In genomic region chr7:50791921-50792341, GRCh38 we compare ENCODE assay signal across 8 cellular contexts. TPM values are rescaled to one million over a fixed set of nuclear protein-coding genes. Genes with fewer than 3 reads are reported as not detected.
DNase-seq lines count a peak whose midpoint lies in the region; ATAC-seq, FAIRE-seq and TF ChIP-seq lines count a peak whose summit lies in the region.

No MANE protein-coding gene starts in this region.

- TF ChIP-seq CTCF in heart left ventricle (IDR thresholded peaks at IDR 0.05) (no peak), K562 (IDR thresholded peaks at IDR 0.05 in 2 of 3, conservative IDR thresholded peaks at IDR 0.05 in 1 of 3; ENCODE audit: insufficient read depth in 2 of 3, low read depth in 1 of 3, low read length in 3 of 3) (no peak; a peak in 1 of 6 replicates), lower leg skin (IDR thresholded peaks at IDR 0.05) (no peak), uterus (IDR thresholded peaks at IDR 0.05) (no peak)

- WGBS in heart left ventricle, 4 donors: 16 to 28% (median 25%) methylated on average over 10 of the region's 10 CpGs
- 0% methylated on average over 9 of the region's 10 CpGs for WGBS in K562 (ENCODE audit: insufficient coverage, low coverage, missing lambda C conversion rate)
- WGBS in lower leg skin, 2 donors: 17 to 27% methylated on average over 10 of the region's 10 CpGs

- peak overlapping the region; percentile 36 to 94 (median 68) for H3K4me3 ChIP-seq in heart left ventricle
- H3K4me3 ChIP-seq in K562: peak overlapping the region; percentile 69
- peak overlapping the region; percentile 55 for H3K4me3 ChIP-seq in lower leg skin (ENCODE audit: low read depth, poor library complexity, severe bottlenecking)
- H3K4me3 ChIP-seq in uterus: peak overlapping the region; percentile 41 to 55

- H3K9me3 ChIP-seq in heart left ventricle: peaks cover 0 to 4% (median 0%) of the 10 kb centered on the region in 12 donors
- no peaks in the 10 kb centered on the region for H3K9me3 ChIP-seq in K562 (replicated peaks; ENCODE audit: control insufficient read depth, insufficient read depth, low read depth, low read length)
- no peaks in the 10 kb centered on the region for H3K9me3 ChIP-seq in uterus

- intact Hi-C loops in heart left ventricle (cut with DNase I): loop anchor here in 6 of 10 donors (2.0 to 10.0 kb wide), 8 partner anchors 165 to 353 kb away; no protein-coding TSS in a partner anchor
- intact Hi-C loops in left ventricle myocardium superior (cut with micrococcal nuclease): no loop called here
- intact Hi-C loops in K562 (cut with micrococcal nuclease): loop anchor here (2.0 to 5.0 kb wide), 2 partner anchors 65 to 95 kb away; no protein-coding TSS in a partner anchor
- intact Hi-C loops in lower leg skin (cut with DNase I; ENCODE audit: low total_unique reads): no loop called here
- intact Hi-C loops in uterus (cut with DNase I; ENCODE audit: low total_unique reads): no loop called here

- in situ Hi-C loops in K562 (cut with MboI): no loop called here

- BruUV-seq in K562 (replicated peaks; lab: Mats Ljungman, UMichigan): TSS peak; percentile 59

- H3K9ac ChIP-seq in K562 (ENCODE audit: insufficient read depth in 1 of 2, low read depth in 2 of 2, low read length in 2 of 2): peak overlapping the region; percentile 91 to 93

- H3K4me2 ChIP-seq in K562 (ENCODE audit: insufficient read depth, low read length): peak overlapping the region; percentile 84

- H3K36me3 ChIP-seq in heart left ventricle (no peaks in the 10 kb centered on the region), K562 (ENCODE audit: control insufficient read depth, insufficient read depth, low read length) (peaks cover 5% of the 10 kb centered on the region; the same call in 1 of the 3 replicates), uterus (no peaks in the 10 kb centered on the region)

- ATAC-seq in heart left ventricle (no peak), left ventricle myocardium superior (no peak), K562 (no peak)

- POLR2A ChIA-PET in K562 (lab: Yijun Ruan, JAX): interaction anchor here (0.8 to 2.6 kb wide), 2 partner anchors 9 to 24 kb away, joined by 3 to 12 read pairs; no protein-coding TSS in a partner anchor

- FAIRE-seq in K562 (lab: Jason Lieb, UNC): no peak

- TF ChIP-seq EP300 in K562 (IDR thresholded peaks at IDR 0.05; ENCODE audit: low read length): no peak

- H3K4me1 ChIP-seq in heart left ventricle: peaks cover 3 to 48% (median 27%) of the 10 kb centered on the region in 12 donors
- peaks cover 20 to 30% of the 10 kb centered on the region in 2 experiments; a peak in 4 of 5 replicates for H3K4me1 ChIP-seq in K562 (replicated peaks in 1 of 2; ENCODE audit: control insufficient read depth in 2 of 2, insufficient read depth in 2 of 2, low read length in 2 of 2)
- H3K4me1 ChIP-seq in uterus: no peaks in the 10 kb centered on the region

- peaks cover 5% of the 10 kb centered on the region for H3K9me1 ChIP-seq in K562 (ENCODE audit: control insufficient read depth, insufficient read depth, low read length)

- H3K27ac ChIP-seq in heart left ventricle: peak overlapping the region in 11 of 12 donors; percentile 51 to 91 (median 82)
- H3K27ac ChIP-seq in K562 (ENCODE audit: extremely low read depth, low read depth, low read length): peak overlapping the region; percentile 84
- peak overlapping the region; percentile 82 to 83 for H3K27ac ChIP-seq in uterus

- H3K79me2 ChIP-seq in K562 (ENCODE audit: control insufficient read depth, insufficient read depth, low read length): peaks cover 59% of the 10 kb centered on the region

- CTCF ChIA-PET in K562 (lab: Yijun Ruan, JAX; ENCODE audit: low intra/inter-chr PET ratio): no interaction called here

- DNase-seq in heart left ventricle (no peak), left ventricle myocardium superior (no peak), K562 (ENCODE audit: extremely low read depth in 1 of 4, low spot score in 3 of 4) (peak in 2 of 4 experiments; percentile 19 to 28), lower leg skin (ENCODE audit: low spot score in 2 of 2) (no peak), uterus (peak in 1 of 2 donors; percentile 34), globus pallidus (ENCODE audit: low spot score) (no peak), NCI-H187 (lab: John Stamatoyannopoulos, UW) (no peak), pons (ENCODE audit: low spot score) (no peak)

- no peaks in the 10 kb centered on the region for H3K27me3 ChIP-seq in heart left ventricle
- no peaks in the 10 kb centered on the region; a peak in 1 of 5 replicates for H3K27me3 ChIP-seq in K562 (ENCODE audit: control insufficient read depth in 2 of 2, insufficient read depth in 2 of 2, low read length in 2 of 2)
- H3K27me3 ChIP-seq in uterus: no peaks in the 10 kb centered on the region

- TF ChIP-seq POLR2A in heart left ventricle (IDR thresholded peaks at IDR 0.05) (no peak), K562 (conservative IDR thresholded peaks at IDR 0.05) (no peak), lower leg skin (IDR thresholded peaks at IDR 0.05) (no peak), uterus (IDR thresholded peaks at IDR 0.05) (no peak)

- peak overlapping the region; percentile 57 for H2AFZ ChIP-seq in K562 (ENCODE audit: low read depth, low read length)

- no peak for TF ChIP-seq RAD21 in K562 (CRISPR knock-in tag; conservative IDR thresholded peaks at IDR 0.05 in 1 of 2, IDR thresholded peaks at IDR 0.05 in 1 of 2)

- peaks cover 19% of the 10 kb centered on the region for H4K20me1 ChIP-seq in K562 (replicated peaks; ENCODE audit: control insufficient read depth, insufficient read depth, low read length)

TF ChIP-seq in K562, 482 proteins besides CTCF, POLR2A, EP300 and RAD21 (continues in another document):
- TF ChIP-seq HDAC2 (IDR thresholded peaks at IDR 0.05) (no peak), CCAR2 (IDR thresholded peaks at IDR 0.05; ENCODE audit: low read depth, low read length) (no peak), ZBTB11 (CRISPR knock-in tag; IDR thresholded peaks at IDR 0.05) (no peak), SMARCB1 (IDR thresholded peaks at IDR 0.05; ENCODE audit: insufficient read length, low read depth) (no peak), FOXP1 (CRISPR knock-in tag; IDR thresholded peaks at IDR 0.05) (0 out of 2 replicates have a peak, but pooled peaks have one; percentile 24), MTA1 (IDR thresholded peaks at IDR 0.05; ENCODE audit: borderline replicate concordance) (no peak), L3MBTL2 (IDR thresholded peaks at IDR 0.05) (no peak), ZFP1 (CRISPR knock-in tag; IDR thresholded peaks at IDR 0.05) (0 out of 2 replicates have a peak, but pooled peaks have one; percentile 19)

RNA-seq across cellular contexts. Expression of gene GRB10, which starts 9.2 kb away (rescaled TPM):
- total RNA-seq in heart left ventricle (10 to 100 TPM; 20.4 to 38.2 (median 29.1) TPM), left ventricle myocardium superior (25.4 TPM), K562 (2014; rRNA removed) (56.5 and 57.4 TPM in 2 replicates), K562 (2014; rRNA removed; fragmentation: Illumina TruSeq; extraction: Trizol) (43.4 and 44.0 TPM in 2 replicates), K562 (2015; rRNA removed; fragmentation: Illumina TruSeq; extraction: Trizol) (25.8 and 28.6 TPM in 2 replicates), K562 (2021) (77.7 and 88.5 TPM in 2 replicates), lower leg skin (10 to 100 TPM in 3 of 4 donors, 1 to 10 TPM in 1; 6.6 to 25.7 (median 15.2) TPM), uterus (10 to 100 TPM; 33.9 to 72.6 (median 41.8) TPM)
- polyA plus RNA-seq in heart left ventricle (10 to 100 TPM; 14.7 to 21.1 TPM), K562 (2011; rRNA removed) (26.9 and 28.0 TPM in 2 replicates), K562 (2014; fragmentation: Illumina TruSeq; extraction: Trizol) (48.1 and 49.0 TPM in 2 replicates), K562 (2014; fragmentation: Nextera tagmentation; extraction: Ambion mirVana) (1 to 10 TPM; 8.9 to 9.9 TPM), K562 (2014; rRNA removed) (39.0 and 40.7 TPM in 2 replicates)
- 155 and 246 TPM in 2 replicates for total RNA-seq in K562 (2011; cell fraction: chromatin; rRNA removed; ENCODE audit: low replicate concordance)
- 95.1 and 108 TPM in 2 replicates for total RNA-seq in K562 (2011; cell fraction: nucleolus; rRNA removed)
- 149 and 184 TPM in 2 replicates for total RNA-seq in K562 (2011; cell fraction: nucleoplasm; rRNA removed)
- 24.2 and 25.9 TPM in 2 replicates for polyA plus RNA-seq in K562 (2011; cell fraction: cytosol; rRNA removed)
- polyA plus RNA-seq in K562 (2011; cell fraction: nucleus; rRNA removed): 56.8 and 69.8 TPM in 2 replicates
- 33.8 and 79.4 TPM in 2 replicates for polyA plus RNA-seq in K562 (2012)
- 62.8 and 74.1 TPM in 2 replicates for polyA minus RNA-seq in K562 (2011; rRNA and poly(A)+ RNA removed)
- 35.8 and 51.6 TPM in 2 replicates for polyA minus RNA-seq in K562 (2011; cell fraction: cytosol; rRNA and poly(A)+ RNA removed)
- polyA minus RNA-seq in K562 (2011; cell fraction: nucleus; rRNA and poly(A)+ RNA removed): 75.0 and 114 TPM in 2 replicates

Comparison
In these comparisons a context has a peak if more than half of its experiments do, and no peak if none do; other contexts are left out.
1. intact Hi-C loops: an anchor here in heart left ventricle (2.0 to 10.0 kb wide) and K562 (2.0 to 5.0 kb wide); none called in left ventricle myocardium superior, lower leg skin and uterus.